Comparison of ENCODE assay signal across 1 cellular context in the genomic region with DNA sequence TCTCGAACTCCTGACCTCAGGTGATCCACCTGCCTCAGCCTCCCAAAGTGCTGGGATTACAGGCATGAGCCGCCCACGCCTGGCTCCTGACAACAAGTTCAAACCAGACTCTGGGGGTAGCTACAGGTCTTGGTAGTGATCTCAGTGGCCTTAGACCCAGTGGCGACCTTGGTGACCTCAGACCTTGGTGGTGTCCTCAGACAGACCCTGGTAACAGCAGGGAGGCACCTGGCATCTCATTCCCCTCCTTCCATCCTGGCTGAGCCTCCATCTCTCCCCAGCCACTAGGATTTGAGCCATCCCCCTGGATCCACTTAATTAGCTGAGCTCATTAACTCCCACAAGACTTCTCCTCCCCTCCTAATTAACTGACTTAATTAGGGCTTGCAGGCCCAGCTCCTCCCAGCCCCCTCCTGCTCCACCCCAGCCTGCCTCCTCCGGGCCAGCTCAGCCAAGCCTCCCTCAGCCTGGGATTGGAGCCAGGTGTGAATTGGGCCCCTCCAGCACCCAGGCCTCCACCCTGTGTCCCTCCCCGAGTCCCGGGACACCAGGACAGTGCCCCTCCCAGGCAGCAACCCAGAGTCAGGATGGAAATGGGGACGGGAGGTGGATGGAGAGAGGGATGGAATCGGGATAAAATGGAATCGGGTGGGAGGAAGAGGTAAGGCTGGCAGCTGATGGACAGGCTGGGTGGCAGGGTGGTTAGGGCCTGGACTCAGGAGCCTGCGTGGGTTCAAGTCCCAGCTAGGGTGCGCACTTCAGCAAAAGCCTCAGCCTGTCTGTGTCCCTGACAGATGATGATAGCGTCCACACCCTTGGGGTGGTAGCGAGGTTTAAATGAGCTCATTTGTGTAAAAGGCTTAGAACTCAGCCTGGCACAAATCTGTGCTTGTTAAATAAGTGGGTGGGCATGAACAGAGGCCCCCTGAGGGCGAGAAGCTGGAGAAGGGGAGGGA.
TF ChIP-seq lines count a peak whose summit lies in the region.

No MANE protein-coding gene starts in this region.

TF ChIP-seq in GM23338, 12 proteins besides CTCF, POLR2A, EP300 and RAD21 (continued from another document):
- TF ChIP-seq, protein P1, sequence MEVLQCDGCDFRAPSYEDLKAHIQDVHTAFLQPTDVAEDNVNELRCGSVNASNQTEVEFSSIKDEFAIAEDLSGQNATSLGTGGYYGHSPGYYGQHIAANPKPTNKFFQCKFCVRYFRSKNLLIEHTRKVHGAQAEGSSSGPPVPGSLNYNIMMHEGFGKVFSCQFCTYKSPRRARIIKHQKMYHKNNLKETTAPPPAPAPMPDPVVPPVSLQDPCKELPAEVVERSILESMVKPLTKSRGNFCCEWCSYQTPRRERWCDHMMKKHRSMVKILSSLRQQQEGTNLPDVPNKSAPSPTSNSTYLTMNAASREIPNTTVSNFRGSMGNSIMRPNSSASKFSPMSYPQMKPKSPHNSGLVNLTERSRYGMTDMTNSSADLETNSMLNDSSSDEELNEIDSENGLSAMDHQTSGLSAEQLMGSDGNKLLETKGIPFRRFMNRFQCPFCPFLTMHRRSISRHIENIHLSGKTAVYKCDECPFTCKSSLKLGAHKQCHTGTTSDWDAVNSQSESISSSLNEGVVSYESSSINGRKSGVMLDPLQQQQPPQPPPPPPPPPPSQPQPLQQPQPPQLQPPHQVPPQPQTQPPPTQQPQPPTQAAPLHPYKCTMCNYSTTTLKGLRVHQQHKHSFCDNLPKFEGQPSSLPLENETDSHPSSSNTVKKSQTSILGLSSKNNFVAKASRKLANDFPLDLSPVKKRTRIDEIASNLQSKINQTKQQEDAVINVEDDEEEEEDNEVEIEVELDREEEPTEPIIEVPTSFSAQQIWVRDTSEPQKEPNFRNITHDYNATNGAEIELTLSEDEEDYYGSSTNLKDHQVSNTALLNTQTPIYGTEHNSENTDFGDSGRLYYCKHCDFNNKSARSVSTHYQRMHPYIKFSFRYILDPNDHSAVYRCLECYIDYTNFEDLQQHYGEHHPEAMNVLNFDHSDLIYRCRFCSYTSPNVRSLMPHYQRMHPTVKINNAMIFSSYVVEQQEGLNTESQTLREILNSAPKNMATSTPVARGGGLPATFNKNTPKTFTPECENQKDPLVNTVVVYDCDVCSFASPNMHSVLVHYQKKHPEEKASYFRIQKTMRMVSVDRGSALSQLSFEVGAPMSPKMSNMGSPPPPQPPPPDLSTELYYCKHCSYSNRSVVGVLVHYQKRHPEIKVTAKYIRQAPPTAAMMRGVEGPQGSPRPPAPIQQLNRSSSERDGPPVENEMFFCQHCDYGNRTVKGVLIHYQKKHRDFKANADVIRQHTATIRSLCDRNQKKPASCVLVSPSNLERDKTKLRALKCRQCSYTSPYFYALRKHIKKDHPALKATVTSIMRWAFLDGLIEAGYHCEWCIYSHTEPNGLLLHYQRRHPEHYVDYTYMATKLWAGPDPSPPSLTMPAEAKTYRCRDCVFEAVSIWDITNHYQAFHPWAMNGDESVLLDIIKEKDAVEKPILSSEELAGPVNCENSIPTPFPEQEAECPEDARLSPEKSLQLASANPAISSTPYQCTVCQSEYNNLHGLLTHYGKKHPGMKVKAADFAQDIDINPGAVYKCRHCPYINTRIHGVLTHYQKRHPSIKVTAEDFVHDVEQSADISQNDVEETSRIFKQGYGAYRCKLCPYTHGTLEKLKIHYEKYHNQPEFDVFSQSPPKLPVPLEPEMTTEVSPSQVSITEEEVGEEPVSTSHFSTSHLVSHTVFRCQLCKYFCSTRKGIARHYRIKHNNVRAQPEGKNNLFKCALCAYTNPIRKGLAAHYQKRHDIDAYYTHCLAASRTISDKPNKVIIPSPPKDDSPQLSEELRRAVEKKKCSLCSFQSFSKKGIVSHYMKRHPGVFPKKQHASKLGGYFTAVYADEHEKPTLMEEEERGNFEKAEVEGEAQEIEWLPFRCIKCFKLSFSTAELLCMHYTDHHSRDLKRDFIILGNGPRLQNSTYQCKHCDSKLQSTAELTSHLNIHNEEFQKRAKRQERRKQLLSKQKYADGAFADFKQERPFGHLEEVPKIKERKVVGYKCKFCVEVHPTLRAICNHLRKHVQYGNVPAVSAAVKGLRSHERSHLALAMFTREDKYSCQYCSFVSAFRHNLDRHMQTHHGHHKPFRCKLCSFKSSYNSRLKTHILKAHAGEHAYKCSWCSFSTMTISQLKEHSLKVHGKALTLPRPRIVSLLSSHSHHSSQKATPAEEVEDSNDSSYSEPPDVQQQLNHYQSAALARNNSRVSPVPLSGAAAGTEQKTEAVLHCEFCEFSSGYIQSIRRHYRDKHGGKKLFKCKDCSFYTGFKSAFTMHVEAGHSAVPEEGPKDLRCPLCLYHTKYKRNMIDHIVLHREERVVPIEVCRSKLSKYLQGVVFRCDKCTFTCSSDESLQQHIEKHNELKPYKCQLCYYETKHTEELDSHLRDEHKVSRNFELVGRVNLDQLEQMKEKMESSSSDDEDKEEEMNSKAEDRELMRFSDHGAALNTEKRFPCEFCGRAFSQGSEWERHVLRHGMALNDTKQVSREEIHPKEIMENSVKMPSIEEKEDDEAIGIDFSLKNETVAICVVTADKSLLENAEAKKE (CRISPR knock-in tag; IDR thresholded peaks at IDR 0.05): no peak
- no peak for TF ChIP-seq ZNF331 (CRISPR knock-in tag; IDR thresholded peaks at IDR 0.05; ENCODE audit: low read depth)
- TF ChIP-seq ETS1 (IDR thresholded peaks at IDR 0.05): no peak
- TF ChIP-seq REST (IDR thresholded peaks at IDR 0.05; ENCODE audit: unreplicated experiment): no peak
- TF ChIP-seq ZNF114 (CRISPR knock-in tag; IDR thresholded peaks at IDR 0.05): no peak
- no peak for TF ChIP-seq NANOG (IDR thresholded peaks at IDR 0.05; ENCODE audit: borderline replicate concordance)
